In the genomic region with DNA sequence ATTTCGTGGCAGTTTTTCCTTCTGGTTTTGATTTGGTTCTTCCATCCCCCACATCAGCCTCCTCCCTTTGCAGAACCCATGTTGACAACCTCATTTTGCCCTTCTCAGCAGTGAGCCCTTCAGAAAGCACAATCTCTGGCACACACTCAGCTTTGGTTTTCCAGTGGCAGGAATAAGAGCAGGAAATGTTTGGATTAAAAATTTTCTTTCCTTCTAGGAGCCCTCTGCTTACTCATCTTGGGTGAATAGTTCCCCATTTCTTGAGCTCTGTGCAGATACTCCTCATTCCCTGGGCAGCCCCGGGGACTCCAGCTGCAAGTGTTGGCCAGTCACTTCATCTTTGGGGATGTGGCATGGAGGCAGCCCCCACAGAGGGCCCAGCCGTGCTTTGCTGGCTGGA, we compare ENCODE assay signal across 28 cellular contexts.
DNase-seq lines count a peak whose midpoint lies in the region; ATAC-seq and TF ChIP-seq lines count a peak whose summit lies in the region.
"Had no signal": no experiment of that assay in that cellular context is flagged by ENCODE, and none has a peak within 500 bp of the region (broad histone marks: within the 10 kb centered on the region; RNA-seq: fewer than 3 reads in every experiment).

No MANE protein-coding gene starts in this region.

- H3K9ac ChIP-seq in adipocyte (ENCODE audit: low read length), result no peak overlapping the region

- WGBS in right lobe of liver (ENCODE audit: insufficient coverage, low coverage, low lambda C conversion rate, missing lambda C conversion rate), result 43% methylated on average over 3 of the region's 3 CpGs

- H3K4me1 Mint-ChIP-seq in HFFc6 (ENCODE audit: low read depth), result peaks cover 67% of the 10 kb centered on the region
- peaks cover 10% of the 10 kb centered on the region for H3K4me1 Mint-ChIP-seq in Caco-2 (ENCODE audit: low read depth, unreplicated experiment)

- intact Hi-C loops in right lobe of liver (cut with DNase I) (no loop called here), Caco-2 (cut with micrococcal nuclease; ENCODE audit: unreplicated experiment) (no loop called here)

- H3K27me3 ChIP-seq in adipocyte (replicated peaks; ENCODE audit: control insufficient read depth, insufficient read depth, low read length) (no peaks in the 10 kb centered on the region), right lobe of liver (no peaks in the 10 kb centered on the region), Caco-2 (replicated peaks; ENCODE audit: control insufficient read depth, insufficient read depth, low read length) (no peaks in the 10 kb centered on the region)
- H3K27me3 ChIP-seq: spleen, uterus had no signal

- H3K27me3 Mint-ChIP-seq in HFFc6 (ENCODE audit: insufficient read depth), result no peaks in the 10 kb centered on the region; the same call in 1 of the 2 replicates
- no peaks in the 10 kb centered on the region for H3K27me3 Mint-ChIP-seq in Caco-2 (ENCODE audit: insufficient read depth, unreplicated experiment)
- H3K27me3 Mint-ChIP-seq: activated CD4-positive, alpha-beta memory T cell treated with anti-CD3 and anti-CD28 coated beads for 36 hours had no signal

- H3K4me3 Mint-ChIP-seq in HFFc6, result no peak overlapping the region
- no peak overlapping the region for H3K4me3 Mint-ChIP-seq in Caco-2 (ENCODE audit: unreplicated experiment)
- H3K4me3 Mint-ChIP-seq: activated CD4-positive, alpha-beta memory T cell treated with anti-CD3 and anti-CD28 coated beads for 36 hours; activated naive CD4-positive, alpha-beta T cell treated with anti-CD3 and anti-CD28 coated beads for 36 hours; activated T-cell treated with anti-CD3 and anti-CD28 coated beads, Interleukin-2, amount 50 U/mL, for 4 hours; CD8-positive, alpha-beta T cell; endodermal cell; natural killer cell; T-helper 1 cell treated with Interleukin-12 subunit alpha and Interleukin-12 subunit beta and Interleukin-4 antibody, amounts not matched to agents 30 μg/mL and 1 μg/mL, for 36 hours had no signal

- H3K36me3 Mint-ChIP-seq in HFFc6 (ENCODE audit: low read depth) (peaks cover 5% of the 10 kb centered on the region; the same call in 1 of the 2 replicates), Caco-2 (ENCODE audit: insufficient read depth, unreplicated experiment) (peaks cover 5% of the 10 kb centered on the region)
- H3K36me3 Mint-ChIP-seq: activated CD4-positive, alpha-beta memory T cell treated with anti-CD3 and anti-CD28 coated beads for 36 hours; CD8-positive, alpha-beta T cell; natural killer cell had no signal

- H3K27ac ChIP-seq in right lobe of liver, result peak overlapping the region; percentile 84 to 96 (median 87)
- H3K27ac ChIP-seq: HL-60, spleen, uterus had no signal

- H3K27ac Mint-ChIP-seq in HFFc6 (peak overlapping the region; percentile 58; the same call in 1 of the 2 replicates), Caco-2 (ENCODE audit: unreplicated experiment) (no peak overlapping the region)
- H3K27ac Mint-ChIP-seq: activated CD4-positive, alpha-beta memory T cell treated with anti-CD3 and anti-CD28 coated beads for 36 hours; activated naive CD4-positive, alpha-beta T cell treated with anti-CD3 and anti-CD28 coated beads for 36 hours; CD8-positive, alpha-beta T cell; endodermal cell; natural killer cell; T-helper 1 cell treated with Interleukin-12 subunit alpha and Interleukin-12 subunit beta and Interleukin-4 antibody, amounts not matched to agents 30 μg/mL and 1 μg/mL, for 36 hours had no signal

- ATAC-seq in right lobe of liver, result peak in 2 of 4 donors; percentile 3 to 4
- ATAC-seq: activated T-cell treated with anti-CD3 and anti-CD28 coated beads, Interleukin-2, amount 50 U/mL, for 4 hours; CD8-positive, alpha-beta T cell; K562; natural killer cell had no signal

- H3K4me3 ChIP-seq in adipocyte (ENCODE audit: low read length) (no peak overlapping the region), right lobe of liver (no peak overlapping the region), Caco-2 (ENCODE audit: low read depth, low read length) (no peak overlapping the region)
- H3K4me3 ChIP-seq: K562, spleen, uterus had no signal

- H3K9me3 ChIP-seq in adipocyte (ENCODE audit: control insufficient read depth, low read length) (no peaks in the 10 kb centered on the region), right lobe of liver (no peaks in the 10 kb centered on the region), Caco-2 (no peaks in the 10 kb centered on the region)
- H3K9me3 ChIP-seq: spleen, uterus had no signal

- H3K9me3 Mint-ChIP-seq in HFFc6, result no peaks in the 10 kb centered on the region
- H3K9me3 Mint-ChIP-seq in Caco-2 (ENCODE audit: unreplicated experiment), result no peaks in the 10 kb centered on the region
- H3K9me3 Mint-ChIP-seq: activated CD4-positive, alpha-beta memory T cell treated with anti-CD3 and anti-CD28 coated beads for 36 hours; activated naive CD4-positive, alpha-beta T cell treated with anti-CD3 and anti-CD28 coated beads for 36 hours; activated T-cell treated with anti-CD3 and anti-CD28 coated beads, Interleukin-2, amount 50 U/mL, for 4 hours; CD8-positive, alpha-beta T cell; endodermal cell; natural killer cell had no signal

- peaks cover 30% of the 10 kb centered on the region for H3K4me1 ChIP-seq in adipocyte (ENCODE audit: control insufficient read depth, insufficient read depth, low read length)
- H3K4me1 ChIP-seq in right lobe of liver, result peaks cover 0 to 68% (median 22%) of the 10 kb centered on the region in 4 donors
- no peaks in the 10 kb centered on the region for H3K4me1 ChIP-seq in Caco-2
- H3K4me1 ChIP-seq: uterus had no signal

- no TSS peak for BruUV-seq in Caco-2 (replicated peaks; lab: Mats Ljungman, UMichigan)

- DNase-seq in AG08395 (ENCODE audit: low spot score), result peak; percentile 46
- peak; percentile 26 for DNase-seq in HFFc6
- peak; percentile 24 for DNase-seq in adipocyte (ENCODE audit: low read depth)
- no peak for DNase-seq in right lobe of liver
- DNase-seq in activated T-cell treated with anti-CD3 and anti-CD28 coated beads, Interleukin-2, amount 50 U/mL, for 1 hour, result no peak
- DNase-seq in NOMO-1 (lab: John Stamatoyannopoulos, UW; ENCODE audit: unreplicated experiment in 2 of 2), result no peak
- DNase-seq in Caco-2, result no peak
- DNase-seq in GM19240 (ENCODE audit: insufficient read length, low spot score), result no peak
- DNase-seq: ACHN; activated CD4-positive, alpha-beta memory T cell treated with anti-CD3 and anti-CD28 coated beads for 36 hours; activated naive CD4-positive, alpha-beta T cell treated with anti-CD3 and anti-CD28 coated beads for 36 hours; activated T-cell treated with anti-CD3 and anti-CD28 coated beads, Interleukin-2, amount 50 U/mL, for 4 hours; anterior cingulate cortex; CD8-positive, alpha-beta T cell; DMS79; endodermal cell; hypothalamus; natural killer cell; NCI-H1092 treated with DMSO at 0.1 percent for 48 hours; NCI-H2081; NCI-H510A treated with DMSO at 0.1 percent for 48 hours; SIG-M5; spleen; stimulated activated CD4-positive, alpha-beta T cell treated with anti-CD3 and anti-CD28 coated beads, Interleukin-4, amount 100 ng/mL, for 4 hours; uterus had no signal

- TF ChIP-seq CTCF in HFFc6 (IDR thresholded peaks at IDR 0.05), result no peak
- no peak for TF ChIP-seq CTCF in right lobe of liver (IDR thresholded peaks at IDR 0.05)
- TF ChIP-seq CTCF in Caco-2 (IDR thresholded peaks at IDR 0.05; ENCODE audit: insufficient read depth in 1 of 2, low read depth in 1 of 2, low read length in 1 of 2, severe bottlenecking in 1 of 2, unreplicated experiment in 1 of 2), result no peak

- CTCF ChIA-PET in Caco-2 (lab: Charles Lee), result no interaction called here

- POLR2A ChIA-PET in Caco-2 (lab: Charles Lee), result no interaction called here

- TF ChIP-seq POLR2A in right lobe of liver (IDR thresholded peaks at IDR 0.05), result no peak

- H3K36me3 ChIP-seq in adipocyte (ENCODE audit: control insufficient read depth, insufficient read depth, low read length, severe bottlenecking) (no peaks in the 10 kb centered on the region), right lobe of liver (no peaks in the 10 kb centered on the region), Caco-2 (ENCODE audit: control insufficient read depth, insufficient read depth, low read length) (no peaks in the 10 kb centered on the region)
- H3K36me3 ChIP-seq: spleen, uterus had no signal

Comparison
In these comparisons a context has a peak if more than half of its experiments do, and no peak if none do; other contexts are left out.
1. DNase-seq: peak in AG08395 (single experiment), HFFc6 (single experiment) and adipocyte (single experiment); none in right lobe of liver (0 of 3), activated T-cell treated with anti-CD3 and anti-CD28 coated beads, Interleukin-2, amount 50 U/mL, for 1 hour (single experiment), NOMO-1 (0 of 2), Caco-2 (0 of 2) and GM19240 (single experiment).